10 cellular contexts compared by ENCODE assay signal in genomic region chr3:71247221-71247947, GRCh38.
DNase-seq lines count a peak whose midpoint lies in the region; ATAC-seq and TF ChIP-seq lines count a peak whose summit lies in the region.
"Had no signal": no experiment of that assay in that cellular context is flagged by ENCODE, and none has a peak within 500 bp of the region (broad histone marks: within the 10 kb centered on the region; RNA-seq: fewer than 3 reads in every experiment).

No MANE protein-coding gene starts in this region.

- H3K4me3 ChIP-seq in foreskin fibroblast (ENCODE audit: low read depth in 1 of 2, low read length in 2 of 2), result no peak overlapping the region
- H3K4me3 ChIP-seq: gastrocnemius medialis had no signal

- TF ChIP-seq CTCF in foreskin fibroblast (IDR thresholded peaks at IDR 0.05; ENCODE audit: low read depth, low read length), result no peak

- DNase-seq in NCI-H510A (lab: John Stamatoyannopoulos, UW) (peak; percentile 7), NCI-H510A treated with DMSO at 0.1 percent for 48 hours (lab: John Stamatoyannopoulos, UW) (no peak), NCI-H748 treated with DMSO at 0.1 percent for 48 hours (lab: John Stamatoyannopoulos, UW) (peak; percentile 65), foreskin fibroblast (peak; percentile 26 to 53), SKM-1 treated with dmso at 0.1 percent for 144 hours (lab: John Stamatoyannopoulos, UW; ENCODE audit: unreplicated experiment) (no peak)
- peak; percentile 24 for DNase-seq in stimulated activated CD8-positive, alpha-beta memory T cell treated with anti-CD3 and anti-CD28 coated beads, Interleukin-4, amount 100 ng/mL, for 48 hours
- DNase-seq in stimulated activated CD4-positive, alpha-beta T cell treated with anti-CD3 and anti-CD28 coated beads, Interleukin-12 subunit alpha, Interleukin-12 subunit beta, amount 100 ng/mL, for 4 hours, result no peak
- DNase-seq: gastrocnemius medialis had no signal

- no peak for ATAC-seq in GM21786 (IDR thresholded peaks at IDR 0.05; ENCODE audit: unreplicated experiment)
- ATAC-seq: activated CD4-positive, CD25-positive, alpha-beta regulatory T cell treated with anti-CD3 and anti-CD28 coated beads, Interleukin-2, amount 50 U/mL, for 24 hours; gastrocnemius medialis had no signal

Comparison
In these comparisons a context has a peak if more than half of its experiments do, and no peak if none do; other contexts are left out.
1. DNase-seq: peak in NCI-H510A (single experiment), NCI-H748 treated with DMSO at 0.1 percent for 48 hours (single experiment), foreskin fibroblast (2 of 2) and stimulated activated CD8-positive, alpha-beta memory T cell treated with anti-CD3 and anti-CD28 coated beads, Interleukin-4, amount 100 ng/mL, for 48 hours (single experiment); none in NCI-H510A treated with DMSO at 0.1 percent for 48 hours (single experiment), stimulated activated CD4-positive, alpha-beta T cell treated with anti-CD3 and anti-CD28 coated beads, Interleukin-12 subunit alpha, Interleukin-12 subunit beta, amount 100 ng/mL, for 4 hours (single experiment) and SKM-1 treated with dmso at 0.1 percent for 144 hours (single experiment).